1 cellular context compared by ENCODE assay signal in the genomic region with DNA sequence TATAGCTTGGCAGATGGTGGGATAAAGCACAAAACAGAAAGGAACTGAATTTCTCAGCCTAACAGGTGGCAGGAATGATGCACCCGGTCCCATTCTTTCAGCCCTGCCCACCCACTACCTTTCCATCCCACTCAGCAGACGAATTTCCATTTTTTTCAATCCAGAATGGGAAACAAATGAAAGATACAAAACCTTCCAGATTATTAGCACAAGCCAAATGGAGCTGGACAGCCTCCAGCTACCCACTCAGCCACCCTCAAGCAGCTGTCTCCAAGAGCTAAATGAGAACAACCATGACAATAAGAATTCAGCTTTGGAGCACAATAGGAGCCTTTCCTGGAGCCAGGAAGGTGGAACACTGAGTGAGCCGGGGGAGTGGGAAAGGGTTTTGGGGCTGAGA.
TF ChIP-seq lines count a peak whose summit lies in the region.

No MANE protein-coding gene starts in this region.

TF ChIP-seq in SK-N-SH, 30 proteins besides CTCF, POLR2A, EP300 and RAD21 (continued from another document):
- TF ChIP-seq REST (IDR thresholded peaks at IDR 0.05; ENCODE audit: low read depth, low read length) (no peak), IRF3 (IDR thresholded peaks at IDR 0.05; ENCODE audit: low read depth, low read length) (no peak), EZH2phosphoT487 (IDR thresholded peaks at IDR 0.05; ENCODE audit: borderline replicate concordance, low read depth) (no peak), NFIC (IDR thresholded peaks at IDR 0.05; ENCODE audit: borderline replicate concordance) (no peak), POLR2AphosphoS5 (IDR thresholded peaks at IDR 0.05; ENCODE audit: low read depth, low read length) (no peak), YY1 (IDR thresholded peaks at IDR 0.05; ENCODE audit: low read depth) (no peak)
